12 cellular contexts compared by ENCODE assay signal in genomic region chr1:17507200-17507599, GRCh38. TPM values are rescaled to one million over a fixed set of nuclear protein-coding genes. Genes with fewer than 3 reads are reported as not detected.
A peak's percentile ranks its signal among the peaks of the same experiment; 100 is the strongest.
DNase-seq lines count a peak whose midpoint lies in the region; ATAC-seq, FAIRE-seq and TF ChIP-seq lines count a peak whose summit lies in the region.
"Not testable (repeated sequence)": the region's sequence is repeated elsewhere in the genome, so short reads cannot be mapped to it uniquely, and the experiment has no call there.
"Had no signal": no experiment of that assay in that cellular context is flagged by ENCODE, and none has a peak within 500 bp of the region (broad histone marks: within the 10 kb centered on the region; RNA-seq: fewer than 3 reads in every experiment).

No MANE protein-coding gene starts in this region.

- not testable (repeated sequence) for H3K18ac ChIP-seq in H1 (ENCODE audit: extremely low read depth, low read length)

- ATAC-seq in body of pancreas, HepG2: not testable (repeated sequence)
- ATAC-seq in left lobe of liver (peak; percentile 31), pancreas (peak in 1 of 4 donors; percentile 45)

- not testable (repeated sequence) for TF ChIP-seq EP300 in H1 (IDR thresholded peaks at IDR 0.05; ENCODE audit: borderline replicate concordance in 1 of 2, low read depth in 2 of 2, low read length in 2 of 2); HepG2 (IDR thresholded peaks at IDR 0.05; ENCODE audit: low read depth in 2 of 2, low read length in 2 of 2); HepG2 (CRISPR knock-in tag; IDR thresholded peaks at IDR 0.05; ENCODE audit: borderline replicate concordance)

- H3K14ac ChIP-seq in H1 (ENCODE audit: insufficient read length): not testable (repeated sequence)

- in situ Hi-C loops in HepG2 (cut with HindIII; ENCODE audit: extremely low pct_ligation_motif_present, low pct_unique_long_range_greater_than_20kb): not testable (repeated sequence)

- WGBS in body of pancreas, 2 donors: 64 to 71% methylated on average over 3 to 4 of the region's 4 CpGs
- 96% methylated on average over 4 of the region's 4 CpGs; no CpG with 5 or more reads in 1 of the 2 experiments for WGBS in H1 (ENCODE audit: extremely low coverage in 1 of 2, insufficient coverage in 1 of 2, insufficient read length in 1 of 2, insufficient replicate concordance in 2 of 2, low coverage in 1 of 2, low lambda C conversion rate in 2 of 2, missing lambda C conversion rate in 1 of 2), 2 experiments
- 20% methylated on average over 4 of the region's 4 CpGs for WGBS in HepG2 (ENCODE audit: low lambda C conversion rate)
- 63% methylated on average over 4 of the region's 4 CpGs for WGBS in liver
- WGBS in pancreas, 2 donors: 60 to 75% methylated on average over 4 of the region's 4 CpGs

- not testable (repeated sequence) for H3K23me2 ChIP-seq in H1 (ENCODE audit: low read depth, low read length)

- TF ChIP-seq RAD21 in H1 (IDR thresholded peaks at IDR 0.05 in 1 of 2, conservative IDR thresholded peaks at IDR 0.05 in 1 of 2; ENCODE audit: low read depth in 2 of 2, low read length in 2 of 2); HepG2 (CRISPR knock-in tag; IDR thresholded peaks at IDR 0.05): not testable (repeated sequence)
- TF ChIP-seq RAD21 in liver (IDR thresholded peaks at IDR 0.05): peak in 1 of 2 donors; percentile 5

- H3K23ac ChIP-seq in H1 (ENCODE audit: insufficient read length): not testable (repeated sequence)

- peak; percentile 65 for DNase-seq in RPMI8226
- DNase-seq in body of pancreas: peak; percentile 41 to 66 (median 56)
- DNase-seq in bronchial epithelial cell (ENCODE audit: low read depth); H1 (ENCODE audit: low read depth in 1 of 2, low spot score in 2 of 2); HepG2 (ENCODE audit: low spot score): not testable (repeated sequence)
- peak; percentile 71 for DNase-seq in left lobe of liver (ENCODE audit: low spot score)
- DNase-seq in pancreas: peak in 4 of 6 donors; percentile 28 to 63 (median 38)

- peak; percentile 43 for FAIRE-seq in bronchial epithelial cell (lab: Jason Lieb, UNC)
- not testable (repeated sequence) for FAIRE-seq in H1 (lab: Jason Lieb, UNC); HepG2 (lab: Jason Lieb, UNC); pancreas (lab: Jason Lieb, UNC)

- not testable (repeated sequence) for H2AK5ac ChIP-seq in H1 (ENCODE audit: low read depth, low read length)

- H3K4me3 ChIP-seq in body of pancreas; bronchial epithelial cell (ENCODE audit: low read depth, low read length); H1 (ENCODE audit: extremely low read depth in 1 of 4, insufficient read depth in 2 of 4, low read depth in 3 of 4, low read length in 4 of 4); HepG2 (replicated peaks in 1 of 3; ENCODE audit: insufficient read depth in 1 of 3, low read depth in 2 of 3, low read length in 3 of 3); liver (ENCODE audit: low read depth in 1 of 3, low read length in 3 of 3); pancreas: not testable (repeated sequence)

- H4K5ac ChIP-seq in H1 (ENCODE audit: insufficient read length, low read depth, low read length): not testable (repeated sequence)

- BruUV-seq in HepG2 (replicated peaks; lab: Mats Ljungman, UMichigan): not testable (repeated sequence)

- H4K8ac ChIP-seq in H1 (ENCODE audit: extremely low read depth, insufficient read depth, low read length): not testable (repeated sequence)

- not testable (repeated sequence) for H2BK120ac ChIP-seq in H1 (replicated peaks; ENCODE audit: low read depth, low read length)

- H4K91ac ChIP-seq in H1 (replicated peaks; ENCODE audit: insufficient read length, low read length): not testable (repeated sequence)

- not testable (repeated sequence) for H4K20me1 ChIP-seq in H1 (replicated peaks in 1 of 2; ENCODE audit: control insufficient read depth in 1 of 2, insufficient read depth in 2 of 2, low read length in 2 of 2); HepG2 (ENCODE audit: insufficient read depth, low read length)

- intact Hi-C loops in body of pancreas (cut with DNase I); HepG2 (cut with micrococcal nuclease; ENCODE audit: unreplicated experiment): not testable (repeated sequence)
- intact Hi-C loops in pancreas (cut with DNase I): loop anchor here in 1 of 3 donors (10.0 kb wide), 1 partner anchor 98 kb away; no protein-coding TSS in a partner anchor

- not testable (repeated sequence) for H3K27ac ChIP-seq in body of pancreas; H1 (ENCODE audit: low read depth, low read length); HepG2 (ENCODE audit: extremely low read length, insufficient read depth, low read length); liver (ENCODE audit: low read depth in 1 of 2, low read length in 2 of 2); pancreas

- H3K56ac ChIP-seq in H1 (replicated peaks; ENCODE audit: insufficient read length, low read depth, low read length): not testable (repeated sequence)

- not testable (repeated sequence) for H3K9ac ChIP-seq in H1 (replicated peaks in 1 of 4; ENCODE audit: extremely low read depth in 1 of 4, low read depth in 3 of 4, low read length in 3 of 4); HepG2 (ENCODE audit: insufficient read depth, low read depth, low read length); liver (ENCODE audit: low read depth in 1 of 2, low read length in 2 of 2)

- TF ChIP-seq POLR2A in body of pancreas (IDR thresholded peaks at IDR 0.05); H1 (IDR thresholded peaks at IDR 0.05; ENCODE audit: control extremely low read depth in 1 of 2, low read depth in 2 of 2, low read length in 2 of 2); HepG2 (IDR thresholded peaks at IDR 0.05; ENCODE audit: insufficient read depth in 1 of 2, low read depth in 2 of 2, low read length in 2 of 2): not testable (repeated sequence)

- CTCF ChIA-PET in H1 (lab: Charles Lee; ENCODE audit: partially characterized antibody): interaction anchor here (0.8 to 29.1 kb wide), 16 partner anchors 9 to 216 kb away, joined by 3 to 1640 read pairs (median 4); partner anchors contain the start of gene ARHGEF10L
- CTCF ChIA-PET in HepG2 (lab: Yijun Ruan, JAX; ENCODE audit: low intra/inter-chr PET ratio, low total read pairs): not testable (repeated sequence)

- H3K4ac ChIP-seq in H1 (replicated peaks; ENCODE audit: insufficient read length, low read depth, low read length): not testable (repeated sequence)

- not testable (repeated sequence) for H3K4me2 ChIP-seq in H1 (ENCODE audit: insufficient read depth in 1 of 2, low read depth in 2 of 2, low read length in 2 of 2); HepG2 (ENCODE audit: low read depth, low read length)

- H2BK5ac ChIP-seq in H1 (ENCODE audit: low read depth, low read length): not testable (repeated sequence)

- peaks cover 10% of the 10 kb centered on the region for H3K4me1 ChIP-seq in body of pancreas
- not testable (repeated sequence) for H3K4me1 ChIP-seq in H1 (replicated peaks in 1 of 4; ENCODE audit: control insufficient read depth in 3 of 4, insufficient read depth in 4 of 4, low read length in 3 of 4); liver (ENCODE audit: control insufficient read depth in 4 of 4, insufficient read depth in 4 of 4, low read length in 3 of 4); pancreas
- H3K4me1 ChIP-seq in HepG2 (ENCODE audit: insufficient read depth, low read length): peaks cover 12% of the 10 kb centered on the region

- not testable (repeated sequence) for H3K27me3 ChIP-seq in body of pancreas; bronchial epithelial cell (ENCODE audit: control insufficient read depth, insufficient read depth, low read length); H1 (replicated peaks in 1 of 4; ENCODE audit: control insufficient read depth in 3 of 4, extremely low read depth in 1 of 4, insufficient read depth in 3 of 4, low read length in 3 of 4); HepG2 (ENCODE audit: control insufficient read depth in 1 of 2, insufficient read depth in 2 of 2, low read length in 2 of 2); liver (ENCODE audit: control insufficient read depth in 4 of 4, insufficient read depth in 4 of 4, low read length in 3 of 4); pancreas

- not testable (repeated sequence) for TF ChIP-seq CTCF in body of pancreas (IDR thresholded peaks at IDR 0.05); bronchial epithelial cell (IDR thresholded peaks at IDR 0.05; ENCODE audit: insufficient read depth, low read length, severe bottlenecking); H1 (IDR thresholded peaks at IDR 0.05; ENCODE audit: control extremely low read depth in 1 of 3, insufficient read depth in 1 of 3, low read depth in 1 of 3, low read length in 3 of 3); HepG2 (CRISPR knock-in tag; IDR thresholded peaks at IDR 0.05); liver (IDR thresholded peaks at IDR 0.05; ENCODE audit: low read depth, low read length, missing input control); pancreas (IDR thresholded peaks at IDR 0.05)

- not testable (repeated sequence) for H3K36me3 ChIP-seq in body of pancreas (replicated peaks in 1 of 2; ENCODE audit: insufficient read depth in 1 of 2, low read depth in 2 of 2); bronchial epithelial cell (ENCODE audit: control insufficient read depth, insufficient read depth, low read length); H1 (ENCODE audit: control insufficient read depth in 2 of 4, insufficient read depth in 4 of 4, low read length in 3 of 4); HepG2 (replicated peaks in 1 of 2; ENCODE audit: control insufficient read depth in 1 of 2, insufficient read depth in 2 of 2, low read length in 2 of 2); liver (ENCODE audit: control insufficient read depth in 4 of 4, insufficient read depth in 3 of 4, low read depth in 1 of 4, low read length in 3 of 4); pancreas

- not testable (repeated sequence) for H3K79me2 ChIP-seq in H1 (ENCODE audit: control insufficient read depth in 1 of 2, insufficient read depth in 2 of 2, low read length in 2 of 2); HepG2 (ENCODE audit: insufficient read depth, low read length)

- not testable (repeated sequence) for H3K79me1 ChIP-seq in H1 (ENCODE audit: low read depth, low read length)

- H2BK12ac ChIP-seq in H1 (ENCODE audit: low read depth, low read length): peak overlapping the region; percentile 35; the same call in 1 of the 2 replicates

- H3K9me3 ChIP-seq in body of pancreas; H1 (ENCODE audit: insufficient read depth in 2 of 2, low read depth in 1 of 2, low read length in 1 of 2); HepG2 (ENCODE audit: low read length); liver (ENCODE audit: control insufficient read depth in 4 of 4, low read length in 3 of 4); pancreas: not testable (repeated sequence)

- H2BK20ac ChIP-seq in H1 (ENCODE audit: low read length): not testable (repeated sequence)

- not testable (repeated sequence) for H2BK15ac ChIP-seq in H1 (ENCODE audit: low read length)

- not testable (repeated sequence) for H2AFZ ChIP-seq in H1 (ENCODE audit: low read length); HepG2 (ENCODE audit: low read length)

- POLR2A ChIA-PET in H1 (lab: Charles Lee; ENCODE audit: partially characterized antibody): interaction anchor here (1.0 to 1.4 kb wide), 3 partner anchors 9 to 103 kb away, joined by 3 to 4 read pairs (median 4); no protein-coding TSS in a partner anchor
- POLR2A ChIA-PET in HepG2 (lab: Yijun Ruan, JAX): interaction anchor here (0.5 kb wide), 1 partner anchor 32 kb away, joined by 3 read pairs; no protein-coding TSS in a partner anchor

RNA-seq across cellular contexts. Expression of gene ARHGEF10L, which starts 32.3 kb away (rescaled TPM):
- total RNA-seq in body of pancreas (10 to 100 TPM; 81.4 to 93.1 TPM), bronchial epithelial cell (6.3 and 14.8 TPM in 2 replicates), left lobe of liver (126 TPM), HepG2 (2016; rRNA removed; fragmentation: Illumina TruSeq; extraction: Trizol) (26.2 and 46.5 TPM in 2 replicates), liver (100 to 1,000 TPM in 1 of 2 donors, 10 to 100 TPM in 1; 26.3 to 169 TPM), pancreas (10 to 100 TPM; 36.2 to 58.7 (median 48.2) TPM)
- 38.0 and 39.6 TPM in 2 replicates for total RNA-seq in H1 (2021; fragmentation: NEBNext Ultra II Directional; extraction: Animal tissue kit (Norgen Biotek cat#: 25700))
- polyA plus RNA-seq in H1 (2011; rRNA removed) (33.6 and 55.3 TPM in 2 replicates), HepG2 (2011; rRNA removed) (78.3 and 107 TPM in 2 replicates), liver (10 to 100 TPM; 54.0 to 60.9 TPM), pancreas (100 to 1,000 TPM; 103 to 104 TPM)
- polyA plus RNA-seq in H1 (2011; cell fraction: cytosol; rRNA removed): 43.2 TPM
- polyA plus RNA-seq in H1 (2011; cell fraction: nucleus; rRNA removed): 171 TPM
- 23.6 to 37.7 TPM (median 33.8 TPM) in 4 replicates for polyA plus RNA-seq in H1 (2012, experiment 1 of 2)
- polyA plus RNA-seq in H1 (2012, experiment 2 of 2): 27.2 TPM
- polyA plus RNA-seq in H1 (2013, experiment 1 of 2): 17.0 TPM
- polyA plus RNA-seq in H1 (2013, experiment 2 of 2): 16.9 TPM
- 46.7 and 47.4 TPM in 2 replicates for polyA minus RNA-seq in H1 (2011; rRNA and poly(A)+ RNA removed)
- 33.8 TPM for polyA minus RNA-seq in H1 (2011; cell fraction: cytosol; rRNA and poly(A)+ RNA removed)
- polyA minus RNA-seq in H1 (2011; cell fraction: nucleus; rRNA and poly(A)+ RNA removed): 74.8 TPM
- total RNA-seq in HepG2 (2016; cell fraction: cytosol; rRNA removed; fragmentation: Illumina TruSeq; extraction: Trizol; ENCODE audit: low read depth): 13.6 and 14.7 TPM in 2 replicates
- total RNA-seq in HepG2 (2016; cell fraction: insoluble cytoplasmic fraction; rRNA removed; fragmentation: Illumina TruSeq; extraction: Trizol): 24.8 and 47.9 TPM in 2 replicates
- total RNA-seq in HepG2 (2016; cell fraction: membrane; rRNA removed; fragmentation: Illumina TruSeq; extraction: Trizol): 19.1 and 19.9 TPM in 2 replicates
- 59.8 and 74.6 TPM in 2 replicates for total RNA-seq in HepG2 (2016; cell fraction: nucleus; rRNA removed; fragmentation: Illumina TruSeq; extraction: Trizol)
- polyA plus RNA-seq in HepG2 (2011; cell fraction: cytosol; rRNA removed): 20.2 and 37.0 TPM in 2 replicates
- 844 and 1,154 TPM in 2 replicates for polyA plus RNA-seq in HepG2 (2011; cell fraction: nucleus; rRNA removed)
- 43.3 and 63.3 TPM in 2 replicates for polyA plus RNA-seq in HepG2 (2012)
- polyA plus RNA-seq in HepG2 (2016; cell fraction: cytosol; fragmentation: Illumina TruSeq; extraction: Trizol; ENCODE audit: low read depth): 2.2 and 2.8 TPM in 2 replicates
- polyA plus RNA-seq in HepG2 (2016; cell fraction: insoluble cytoplasmic fraction; fragmentation: Illumina TruSeq; extraction: Trizol; ENCODE audit: low read depth): 18.1 and 22.2 TPM in 2 replicates
- 4.7 and 5.9 TPM in 2 replicates for polyA plus RNA-seq in HepG2 (2016; cell fraction: membrane; fragmentation: Illumina TruSeq; extraction: Trizol; ENCODE audit: low read depth)
- 127 and 131 TPM in 2 replicates for polyA plus RNA-seq in HepG2 (2016; cell fraction: nucleus; fragmentation: Illumina TruSeq; extraction: Trizol; ENCODE audit: insufficient read depth, low read depth)
- 15.7 and 166 TPM in 2 replicates for polyA minus RNA-seq in HepG2 (2011; rRNA and poly(A)+ RNA removed; ENCODE audit: low replicate concordance)
- polyA minus RNA-seq in HepG2 (2011; cell fraction: cytosol; rRNA and poly(A)+ RNA removed): 36.6 and 43.4 TPM in 2 replicates
- polyA minus RNA-seq in HepG2 (2011; cell fraction: nucleus; rRNA and poly(A)+ RNA removed): 147 and 148 TPM in 2 replicates
- total RNA-seq: CD4-positive, CD25-positive, alpha-beta regulatory T cell; CD8-positive, alpha-beta T cell had no signal
- polyA plus RNA-seq: CD4-positive, alpha-beta memory T cell; CD4-positive, CD25-positive, alpha-beta regulatory T cell; CD8-positive, alpha-beta memory T cell had no signal
